Comparison of ENCODE assay signal across 19 cellular contexts in genomic region chr14:97331058-97331457, GRCh38.
DNase-seq lines count a peak whose midpoint lies in the region; TF ChIP-seq lines count a peak whose summit lies in the region.
"Had no signal": no experiment of that assay in that cellular context is flagged by ENCODE, and none has a peak within 500 bp of the region (broad histone marks: within the 10 kb centered on the region; RNA-seq: fewer than 3 reads in every experiment).

No MANE protein-coding gene starts in this region.

- CTCF ChIA-PET in activated naive CD4-positive, alpha-beta T cell treated with anti-CD3 and anti-CD28 coated beads for 36 hours (lab: Charles Lee), result no interaction called here

- peaks cover 24% of the 10 kb centered on the region for H3K4me1 Mint-ChIP-seq in activated naive CD4-positive, alpha-beta T cell treated with anti-CD3 and anti-CD28 coated beads for 36 hours (ENCODE audit: low read depth)
- peaks cover 26% of the 10 kb centered on the region for H3K4me1 Mint-ChIP-seq in activated T-helper 1 cell treated with anti-CD3 and anti-CD28 coated beads, Interleukin-12 subunit alpha, Interleukin-12 subunit beta, Interleukin-2, Interleukin-4 antibody, amounts not matched to agents 30 ng/mL and 10 ng/mL and 1 ng/mL, durations not matched to agents 14 hours and 24 hours and 36 hours (ENCODE audit: low read depth)
- H3K4me1 Mint-ChIP-seq in osteocyte (ENCODE audit: unreplicated experiment) (no peaks in the 10 kb centered on the region), endothelial cell (ENCODE audit: unreplicated experiment) (no peaks in the 10 kb centered on the region)

- H3K9me3 Mint-ChIP-seq in activated naive CD4-positive, alpha-beta T cell treated with anti-CD3 and anti-CD28 coated beads for 36 hours, result no peaks in the 10 kb centered on the region
- no peaks in the 10 kb centered on the region for H3K9me3 Mint-ChIP-seq in activated T-helper 1 cell treated with anti-CD3 and anti-CD28 coated beads, Interleukin-12 subunit alpha, Interleukin-12 subunit beta, Interleukin-2, Interleukin-4 antibody, amounts not matched to agents 30 ng/mL and 10 ng/mL and 1 ng/mL, durations not matched to agents 14 hours and 24 hours and 36 hours
- H3K9me3 Mint-ChIP-seq in osteocyte (ENCODE audit: unreplicated experiment), result peaks cover 41% of the 10 kb centered on the region
- H3K9me3 Mint-ChIP-seq in endothelial cell (ENCODE audit: unreplicated experiment), result no peaks in the 10 kb centered on the region
- H3K9me3 Mint-ChIP-seq: CD8-positive, alpha-beta memory T cell had no signal

- DNase-seq in activated naive CD4-positive, alpha-beta T cell treated with anti-CD3 and anti-CD28 coated beads for 36 hours, result no peak
- DNase-seq in activated naive CD4-positive, alpha-beta T cell treated with anti-CD3 and anti-CD28 coated beads, Interleukin-2, amount 50 U/mL, for 16 hours, result no peak
- DNase-seq in GM12865 (ENCODE audit: low read depth), result peak; percentile 48
- DNase-seq in activated T-helper 1 cell treated with anti-CD3 and anti-CD28 coated beads, Interleukin-12 subunit alpha, Interleukin-12 subunit beta, Interleukin-2, Interleukin-4 antibody, amounts not matched to agents 30 ng/mL and 10 ng/mL and 1 ng/mL, durations not matched to agents 14 hours and 24 hours and 36 hours (ENCODE audit: low spot score), result no peak
- DNase-seq in osteocyte (ENCODE audit: extremely low spot score, unreplicated experiment), result peak; percentile 27
- no peak for DNase-seq in endothelial cell (ENCODE audit: low spot score)
- no peak for DNase-seq in HPDE6-E6E7 (ENCODE audit: extremely low spot score)
- DNase-seq: CD8-positive, alpha-beta memory T cell; DMS79; GOT3; MM.1S; NCI-H1092 treated with DMSO at 0.1 percent for 48 hours; NCI-H146; NCI-H510A; NCI-H748 treated with DMSO at 0.1 percent for 48 hours; NK-92 treated with Interleukin-12 subunit alpha and Interleukin-12 subunit beta, amount 100 ng/mL, for 24 hours; Peyer's patch had no signal

- intact Hi-C loops in activated naive CD4-positive, alpha-beta T cell treated with anti-CD3 and anti-CD28 coated beads for 36 hours (cut with micrococcal nuclease), result no loop called here
- intact Hi-C loops in activated T-helper 1 cell treated with anti-CD3 and anti-CD28 coated beads, Interleukin-12 subunit alpha, Interleukin-12 subunit beta, Interleukin-2, Interleukin-4 antibody, amounts not matched to agents 30 ng/mL and 10 ng/mL and 1 ng/mL, durations not matched to agents 14 hours and 24 hours and 36 hours (cut with micrococcal nuclease), result no loop called here

- no peaks in the 10 kb centered on the region for H3K27me3 Mint-ChIP-seq in activated naive CD4-positive, alpha-beta T cell treated with anti-CD3 and anti-CD28 coated beads for 36 hours (ENCODE audit: low read depth)
- H3K27me3 Mint-ChIP-seq in activated T-helper 1 cell treated with anti-CD3 and anti-CD28 coated beads, Interleukin-12 subunit alpha, Interleukin-12 subunit beta, Interleukin-2, Interleukin-4 antibody, amounts not matched to agents 30 ng/mL and 10 ng/mL and 1 ng/mL, durations not matched to agents 14 hours and 24 hours and 36 hours (ENCODE audit: insufficient read depth), result no peaks in the 10 kb centered on the region
- no peaks in the 10 kb centered on the region for H3K27me3 Mint-ChIP-seq in osteocyte (ENCODE audit: unreplicated experiment)
- H3K27me3 Mint-ChIP-seq in endothelial cell (ENCODE audit: unreplicated experiment), result no peaks in the 10 kb centered on the region
- H3K27me3 Mint-ChIP-seq: CD8-positive, alpha-beta memory T cell had no signal

- H3K36me3 Mint-ChIP-seq in activated naive CD4-positive, alpha-beta T cell treated with anti-CD3 and anti-CD28 coated beads for 36 hours (ENCODE audit: low read depth), result no peaks in the 10 kb centered on the region
- H3K36me3 Mint-ChIP-seq in activated T-helper 1 cell treated with anti-CD3 and anti-CD28 coated beads, Interleukin-12 subunit alpha, Interleukin-12 subunit beta, Interleukin-2, Interleukin-4 antibody, amounts not matched to agents 30 ng/mL and 10 ng/mL and 1 ng/mL, durations not matched to agents 14 hours and 24 hours and 36 hours (ENCODE audit: low read depth), result no peaks in the 10 kb centered on the region
- H3K36me3 Mint-ChIP-seq in osteocyte (ENCODE audit: unreplicated experiment) (no peaks in the 10 kb centered on the region), endothelial cell (ENCODE audit: low read depth, unreplicated experiment) (no peaks in the 10 kb centered on the region)

- no peak overlapping the region for H3K4me3 Mint-ChIP-seq in activated naive CD4-positive, alpha-beta T cell treated with anti-CD3 and anti-CD28 coated beads for 36 hours
- H3K4me3 Mint-ChIP-seq in activated T-helper 1 cell treated with anti-CD3 and anti-CD28 coated beads, Interleukin-12 subunit alpha, Interleukin-12 subunit beta, Interleukin-2, Interleukin-4 antibody, amounts not matched to agents 30 ng/mL and 10 ng/mL and 1 ng/mL, durations not matched to agents 14 hours and 24 hours and 36 hours, result no peak overlapping the region
- H3K4me3 Mint-ChIP-seq in osteocyte (ENCODE audit: unreplicated experiment) (no peak overlapping the region), endothelial cell (ENCODE audit: unreplicated experiment) (no peak overlapping the region)

- peak overlapping the region; percentile 50 for H3K4me3 ChIP-seq in GM12865 (ENCODE audit: low read depth, low read length)
- H3K4me3 ChIP-seq: BLaER1 treated with 17β-estradiol and CSF1 and Interleukin-3, amounts not matched to agents 10 nM and 100 nM; Peyer's patch; SJSA1 had no signal

- H3K27ac Mint-ChIP-seq in activated naive CD4-positive, alpha-beta T cell treated with anti-CD3 and anti-CD28 coated beads for 36 hours, result peak overlapping the region; percentile 61
- peak overlapping the region; percentile 31 for H3K27ac Mint-ChIP-seq in activated T-helper 1 cell treated with anti-CD3 and anti-CD28 coated beads, Interleukin-12 subunit alpha, Interleukin-12 subunit beta, Interleukin-2, Interleukin-4 antibody, amounts not matched to agents 30 ng/mL and 10 ng/mL and 1 ng/mL, durations not matched to agents 14 hours and 24 hours and 36 hours
- H3K27ac Mint-ChIP-seq in osteocyte (ENCODE audit: unreplicated experiment) (no peak overlapping the region), endothelial cell (ENCODE audit: unreplicated experiment) (no peak overlapping the region)

- TF ChIP-seq CTCF in GM12865 (IDR thresholded peaks at IDR 0.05; ENCODE audit: insufficient read depth, low read depth, low read length, missing control alignments) (no peak), osteocyte (IDR thresholded peaks at IDR 0.05) (no peak), endothelial cell (IDR thresholded peaks at IDR 0.05; ENCODE audit: unreplicated experiment) (no peak)

Comparison
In these comparisons a context has a peak if more than half of its experiments do, and no peak if none do; other contexts are left out.
1. DNase-seq: peak in GM12865 (single experiment) and osteocyte (single experiment); none in activated naive CD4-positive, alpha-beta T cell treated with anti-CD3 and anti-CD28 coated beads for 36 hours (single experiment), activated naive CD4-positive, alpha-beta T cell treated with anti-CD3 and anti-CD28 coated beads, Interleukin-2, amount 50 U/mL, for 16 hours (single experiment), activated T-helper 1 cell treated with anti-CD3 and anti-CD28 coated beads, Interleukin-12 subunit alpha, Interleukin-12 subunit beta, Interleukin-2, Interleukin-4 antibody, amounts not matched to agents 30 ng/mL and 10 ng/mL and 1 ng/mL, durations not matched to agents 14 hours and 24 hours and 36 hours (single experiment), endothelial cell (single experiment) and HPDE6-E6E7 (single experiment).
2. H3K27ac Mint-ChIP-seq: peak in activated naive CD4-positive, alpha-beta T cell treated with anti-CD3 and anti-CD28 coated beads for 36 hours (single experiment) and activated T-helper 1 cell treated with anti-CD3 and anti-CD28 coated beads, Interleukin-12 subunit alpha, Interleukin-12 subunit beta, Interleukin-2, Interleukin-4 antibody, amounts not matched to agents 30 ng/mL and 10 ng/mL and 1 ng/mL, durations not matched to agents 14 hours and 24 hours and 36 hours (single experiment); none in osteocyte (single experiment) and endothelial cell (single experiment).